ENCODE assay signal across 24 cellular contexts in genomic region chr1:200762089-200762488, GRCh38. TPM values are rescaled to one million over a fixed set of nuclear protein-coding genes. Genes with fewer than 3 reads are reported as not detected.
DNase-seq lines count a peak whose midpoint lies in the region; ATAC-seq, FAIRE-seq and TF ChIP-seq lines count a peak whose summit lies in the region.
"Had no signal": no experiment of that assay in that cellular context is flagged by ENCODE, and none has a peak within 500 bp of the region (broad histone marks: within the 10 kb centered on the region; RNA-seq: fewer than 3 reads in every experiment).

No MANE protein-coding gene starts in this region.

- peaks cover 4% of the 10 kb centered on the region for H3F3A ChIP-seq in smooth muscle cell (ENCODE audit: low read depth)

- TF ChIP-seq CTCF in smooth muscle cell (IDR thresholded peaks at IDR 0.05; ENCODE audit: borderline replicate concordance, insufficient read depth, poor library complexity, severe bottlenecking), result no peak

- H4K20me1 ChIP-seq in smooth muscle cell (ENCODE audit: low read depth), result peaks cover 93% of the 10 kb centered on the region

- no peak overlapping the region for H3K9ac ChIP-seq in smooth muscle cell (ENCODE audit: low read depth)
- H3K9ac ChIP-seq: BLaER1 treated with 17β-estradiol and CSF1 and Interleukin-3, amounts not matched to agents 10 nM and 100 nM had no signal

- H3K4me3 ChIP-seq in smooth muscle cell, result no peak overlapping the region
- H3K4me3 ChIP-seq: A549; BLaER1 treated with 17β-estradiol and CSF1 and Interleukin-3, amounts not matched to agents 10 nM and 100 nM; GM12878 had no signal

- H3K36me3 Mint-ChIP-seq in effector memory CD8-positive, alpha-beta T cell (ENCODE audit: insufficient read depth), result no peaks in the 10 kb centered on the region

- peak; percentile 19 for FAIRE-seq in A204.1 (lab: Jason Lieb, UNC)
- FAIRE-seq in G401.6 (lab: Jason Lieb, UNC), result peak; percentile 8
- FAIRE-seq in TTC549 (lab: Jason Lieb, UNC), result peak; percentile 86
- FAIRE-seq in frontal cortex (lab: Jason Lieb, UNC), result peak; percentile 23
- FAIRE-seq: A549, D721Med, GM12878, GM12892, GM18507 had no signal

- no peaks in the 10 kb centered on the region for H3K9me3 Mint-ChIP-seq in effector memory CD8-positive, alpha-beta T cell
- H3K9me3 Mint-ChIP-seq: CD4-positive, alpha-beta T cell; CD8-positive, alpha-beta T cell had no signal

- H3K79me2 ChIP-seq in smooth muscle cell (ENCODE audit: low read depth), result peaks cover 93% of the 10 kb centered on the region

- no peak overlapping the region for H2AFZ ChIP-seq in smooth muscle cell (ENCODE audit: low read depth)

- no peaks in the 10 kb centered on the region for H3K9me3 ChIP-seq in smooth muscle cell (replicated peaks; ENCODE audit: low read depth)
- H3K9me3 ChIP-seq: A549; BLaER1 treated with 17β-estradiol and CSF1 and Interleukin-3, amounts not matched to agents 10 nM and 100 nM; Caco-2 had no signal

- H3K4me1 ChIP-seq in smooth muscle cell (ENCODE audit: low read depth), result no peaks in the 10 kb centered on the region
- H3K4me1 ChIP-seq: A549; BLaER1 treated with 17β-estradiol and CSF1 and Interleukin-3, amounts not matched to agents 10 nM and 100 nM had no signal

- no peak overlapping the region for H3K4me2 ChIP-seq in smooth muscle cell
- H3K4me2 ChIP-seq: A549; BLaER1 treated with 17β-estradiol and CSF1 and Interleukin-3, amounts not matched to agents 10 nM and 100 nM had no signal

- no peak overlapping the region for H3K27ac ChIP-seq in smooth muscle cell (ENCODE audit: low read depth)
- H3K27ac ChIP-seq: A549; BLaER1 treated with 17β-estradiol and CSF1 and Interleukin-3, amounts not matched to agents 10 nM and 100 nM; C4-2B had no signal

- H3K36me3 ChIP-seq in smooth muscle cell (ENCODE audit: low read depth), result peaks cover 13% of the 10 kb centered on the region

- DNase-seq in frontal cortex (ENCODE audit: low spot score in 2 of 2) (no peak), smooth muscle cell (lab: John Stamatoyannopoulos, UW; ENCODE audit: unreplicated experiment) (no peak), inferior parietal cortex (ENCODE audit: extremely low spot score) (no peak)
- no peak for DNase-seq in effector memory CD8-positive, alpha-beta T cell
- DNase-seq: 8988T; AML-193; Caco-2; Calu3; CD4-positive, alpha-beta T cell; CD8-positive, alpha-beta T cell; DMS79 treated with DMSO at 0.1 percent for 48 hours; GDM1 had no signal

- no peaks in the 10 kb centered on the region for H3K27me3 ChIP-seq in smooth muscle cell (ENCODE audit: low read depth)
- H3K27me3 ChIP-seq: BLaER1 treated with 17β-estradiol and CSF1 and Interleukin-3, amounts not matched to agents 10 nM and 100 nM had no signal

- H3K4me3 Mint-ChIP-seq in effector memory CD8-positive, alpha-beta T cell, result no peak overlapping the region
- H3K4me3 Mint-ChIP-seq: B cell; CD4-positive, alpha-beta T cell; CD8-positive, alpha-beta T cell had no signal

- no peak for ATAC-seq in effector memory CD8-positive, alpha-beta T cell (replicated peaks)
- no peak for ATAC-seq in HG02798 (IDR thresholded peaks at IDR 0.05; ENCODE audit: poor library complexity, unreplicated experiment)
- ATAC-seq: A549; CD8-positive, alpha-beta T cell; GM12878 had no signal

- H3K4me1 Mint-ChIP-seq in effector memory CD8-positive, alpha-beta T cell (ENCODE audit: low read depth in 2 of 2), result no peaks in the 10 kb centered on the region
- H3K4me1 Mint-ChIP-seq: B cell had no signal

- H3K27me3 Mint-ChIP-seq in effector memory CD8-positive, alpha-beta T cell, result peaks cover 16 to 19% of the 10 kb centered on the region in 2 donors
- H3K27me3 Mint-ChIP-seq: CD4-positive, alpha-beta T cell had no signal

- no peak overlapping the region for H3K27ac Mint-ChIP-seq in effector memory CD8-positive, alpha-beta T cell
- H3K27ac Mint-ChIP-seq: B cell; CD4-positive, alpha-beta T cell; CD8-positive, alpha-beta T cell had no signal

RNA-seq across cellular contexts. Expression of gene CAMSAP2, which starts 23.4 kb away (rescaled TPM):
- total RNA-seq in frontal cortex (117 TPM), smooth muscle cell (57.5 and 61.1 TPM in 2 replicates)
- 12.9 and 20.5 TPM in 2 replicates for polyA plus RNA-seq in smooth muscle cell
